Comparison of ENCODE assay signal across 21 cellular contexts in the genomic region with DNA sequence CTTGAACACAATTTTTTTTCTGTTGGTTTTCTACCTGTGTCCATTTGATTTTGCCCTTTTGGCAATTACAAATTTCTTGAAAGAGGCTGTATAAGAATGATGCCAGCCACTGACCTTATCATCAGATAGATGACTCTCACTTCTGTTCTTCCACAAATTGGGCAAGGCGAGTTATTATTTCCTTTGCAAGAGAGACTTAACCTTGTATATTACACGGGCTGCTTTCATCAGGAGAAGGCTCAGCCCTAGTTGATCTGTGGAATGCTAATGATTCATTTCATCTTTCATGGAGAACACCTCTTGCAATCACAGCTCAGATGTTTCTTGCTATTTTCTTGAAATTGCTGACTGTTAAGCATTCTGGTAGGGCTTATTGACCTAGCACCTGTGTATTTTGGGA.
"Had no signal": no experiment of that assay in that cellular context is flagged by ENCODE, and none has a peak within 500 bp of the region (broad histone marks: within the 10 kb centered on the region; RNA-seq: fewer than 3 reads in every experiment).

No MANE protein-coding gene starts in this region.

- DNase-seq: colonic mucosa; cortex of kidney; dermis blood vessel endothelial cell; dorsolateral prefrontal cortex; effector CD4-positive, alpha-beta T cell; effector CD8-positive, alpha-beta T cell; effector memory CD4-positive, alpha-beta T cell; effector memory CD8-positive, alpha-beta T cell; endodermal cell; erythroblast; esophagus squamous epithelium; foreskin fibroblast; foreskin keratinocyte; foreskin melanocyte; gastrocnemius medialis; glutamatergic neuron; head of caudate nucleus; heart left ventricle; heart right ventricle had no signal

- ATAC-seq: effector memory CD8-positive, alpha-beta T cell; esophagus mucosa; foreskin keratinocyte; gastrocnemius medialis; gastroesophageal sphincter; heart left ventricle; heart right ventricle had no signal
